Comparison of ENCODE assay signal across 1 cellular context in genomic region chr6:7042056-7042653, GRCh38.
TF ChIP-seq lines count a peak whose summit lies in the region.

No MANE protein-coding gene starts in this region.

TF ChIP-seq in K562, 482 proteins besides CTCF, POLR2A, EP300 and RAD21 (continued from another document and continues in another):
- TF ChIP-seq BACH1 (tag; IDR thresholded peaks at IDR 0.05) (peak; percentile 80), NR2C2 (CRISPR knock-in tag; IDR thresholded peaks at IDR 0.05) (no peak), NR2C2 (tag; IDR thresholded peaks at IDR 0.05) (0 out of 2 replicates have a peak, but pooled peaks have one; percentile 15), WHSC1 (IDR thresholded peaks at IDR 0.05; ENCODE audit: low read length) (no peak), ZNF609 (CRISPR knock-in tag; IDR thresholded peaks at IDR 0.05; ENCODE audit: borderline replicate concordance) (no peak), HNRNPUL1 (IDR thresholded peaks at IDR 0.05; ENCODE audit: low read length) (no peak), HDAC8 (tag; IDR thresholded peaks at IDR 0.05) (0 out of 2 replicates have a peak, but pooled peaks have one; percentile 37), IRF1 (CRISPR knock-in tag; IDR thresholded peaks at IDR 0.05; ENCODE audit: borderline replicate concordance) (no peak), MAZ (CRISPR knock-in tag; conservative IDR thresholded peaks at IDR 0.05 in 1 of 2, IDR thresholded peaks at IDR 0.05 in 1 of 2) (peak; percentile 0 to 41; a peak in 2 of 4 replicates), CXXC5 (CRISPR knock-in tag; IDR thresholded peaks at IDR 0.05) (peak; percentile 29), FOXK2 (conservative IDR thresholded peaks at IDR 0.05 in 1 of 2, IDR thresholded peaks at IDR 0.05 in 1 of 2; ENCODE audit: low read depth in 2 of 2) (0 out of 4 replicates have a peak, but pooled peaks of 1 of the 2 experiments have one; percentile 23), ZNF518B (CRISPR knock-in tag; IDR thresholded peaks at IDR 0.05) (no peak), SPI1 (IDR thresholded peaks at IDR 0.05; ENCODE audit: borderline replicate concordance, low read depth, low read length) (peak; percentile 90), PML (IDR thresholded peaks at IDR 0.05; ENCODE audit: low read length) (no peak), SRSF3 (IDR thresholded peaks at IDR 0.05; ENCODE audit: insufficient read depth, low read length) (no peak), GATAD2A (IDR thresholded peaks at IDR 0.05) (peak; percentile 49; the same call in 1 of the 2 replicates), MCM7 (IDR thresholded peaks at IDR 0.05) (no peak), PPARD (CRISPR knock-in tag; IDR thresholded peaks at IDR 0.05) (no peak), MECOM (CRISPR knock-in tag; IDR thresholded peaks at IDR 0.05) (no peak), DPF2 (IDR thresholded peaks at IDR 0.05) (no peak), USF2 (CRISPR knock-in tag; IDR thresholded peaks at IDR 0.05) (no peak), MXI1 (IDR thresholded peaks at IDR 0.05; ENCODE audit: low read depth, low read length) (no peak), ZFP30 (CRISPR knock-in tag; IDR thresholded peaks at IDR 0.05; ENCODE audit: borderline replicate concordance) (0 out of 2 replicates have a peak, but pooled peaks have one; percentile 30), SAFB (IDR thresholded peaks at IDR 0.05; ENCODE audit: borderline replicate concordance, low read depth, low read length) (no peak), TSHZ1 (CRISPR knock-in tag; IDR thresholded peaks at IDR 0.05) (0 out of 2 replicates have a peak, but pooled peaks have one; percentile 49), ERF (CRISPR knock-in tag; IDR thresholded peaks at IDR 0.05) (no peak), CSDE1 (IDR thresholded peaks at IDR 0.05) (no peak), ATF4 (CRISPR knock-in tag; IDR thresholded peaks at IDR 0.05) (peak; percentile 73; the same call in 1 of the 2 replicates), ELF2 (CRISPR knock-in tag; IDR thresholded peaks at IDR 0.05) (peak; percentile 78; the same call in 1 of the 2 replicates), CREB3L1 (IDR thresholded peaks at IDR 0.05; ENCODE audit: borderline replicate concordance, low read depth) (no peak), ZNF197 (CRISPR knock-in tag; IDR thresholded peaks at IDR 0.05; ENCODE audit: low read depth) (peak; percentile 88; the same call in 1 of the 2 replicates), ZBTB26 (CRISPR knock-in tag; IDR thresholded peaks at IDR 0.05) (0 out of 2 replicates have a peak, but pooled peaks have one; percentile 23), DDX20 (tag; IDR thresholded peaks at IDR 0.05; ENCODE audit: low read depth) (peak; percentile 78), KLF6 (CRISPR knock-in tag; IDR thresholded peaks at IDR 0.05; ENCODE audit: borderline replicate concordance) (peak; percentile 80; the same call in 1 of the 2 replicates), ZNF316 (IDR thresholded peaks at IDR 0.05) (peak; percentile 39; the same call in 1 of the 2 replicates), FIP1L1 (IDR thresholded peaks at IDR 0.05; ENCODE audit: low read depth, low read length, poor library complexity, severe bottlenecking) (no peak), NR2C1 (IDR thresholded peaks at IDR 0.05) (no peak), NR2C1 (tag; IDR thresholded peaks at IDR 0.05) (peak; percentile 68), C11orf30 (IDR thresholded peaks at IDR 0.05; ENCODE audit: low read depth) (peak; percentile 45; the same call in 1 of the 2 replicates), TBL1XR1 (IDR thresholded peaks at IDR 0.05; ENCODE audit: low read length in 2 of 2) (no peak), DEAF1 (CRISPR knock-in tag; IDR thresholded peaks at IDR 0.05) (0 out of 2 replicates have a peak, but pooled peaks have one; percentile 26), ZNF584 (CRISPR knock-in tag; IDR thresholded peaks at IDR 0.05; ENCODE audit: low read depth) (peak; percentile 79; the same call in 1 of the 2 replicates), FOSL1 (tag; conservative IDR thresholded peaks at IDR 0.05) (peak; percentile 52; the same call in 1 of the 2 replicates), ZSCAN32 (CRISPR knock-in tag; IDR thresholded peaks at IDR 0.05) (no peak), JUN (IDR thresholded peaks at IDR 0.05; ENCODE audit: borderline replicate concordance, low read depth, low read length) (0 out of 2 replicates have a peak, but pooled peaks have one; percentile 21), JUN (CRISPR knock-in tag; IDR thresholded peaks at IDR 0.05; ENCODE audit: borderline replicate concordance) (no peak), NCOA1 (IDR thresholded peaks at IDR 0.05; ENCODE audit: low read depth) (no peak), ZNF239 (CRISPR knock-in tag; IDR thresholded peaks at IDR 0.05) (peak; percentile 55)
